ENCODE assay signal across 10 cellular contexts in genomic region chr3:30964612-30965011, GRCh38.
A peak's percentile ranks its signal among the peaks of the same experiment; 100 is the strongest.
DNase-seq lines count a peak whose midpoint lies in the region; ATAC-seq and TF ChIP-seq lines count a peak whose summit lies in the region.
"Had no signal": no experiment of that assay in that cellular context is flagged by ENCODE, and none has a peak within 500 bp of the region (broad histone marks: within the 10 kb centered on the region; RNA-seq: fewer than 3 reads in every experiment).

No MANE protein-coding gene starts in this region.

- dilution Hi-C loops in mammary epithelial cell (cut with HindIII; ENCODE audit: low sequenced_read_pairs): no loop called here

- no peaks in the 10 kb centered on the region for H3K9me3 ChIP-seq in mammary epithelial cell (replicated peaks; ENCODE audit: insufficient read depth, low read length)
- no peaks in the 10 kb centered on the region for H3K9me3 ChIP-seq in WERI-Rb-1 (ENCODE audit: severe bottlenecking)

- H3K27me3 ChIP-seq in mammary epithelial cell (ENCODE audit: insufficient read depth, low read length) (no peaks in the 10 kb centered on the region), WERI-Rb-1 (ENCODE audit: insufficient read depth, low read depth, severe bottlenecking) (no peaks in the 10 kb centered on the region)

- H3K4me2 ChIP-seq in mammary epithelial cell (ENCODE audit: insufficient read depth, low read depth, low read length): peak overlapping the region; percentile 28
- H3K4me2 ChIP-seq: smooth muscle cell had no signal

- peaks cover 10% of the 10 kb centered on the region for H3K4me1 ChIP-seq in mammary epithelial cell (ENCODE audit: insufficient read depth, low read length)

- H3K27ac ChIP-seq in mammary epithelial cell (ENCODE audit: insufficient read depth, low read depth, low read length) (no peak overlapping the region), WERI-Rb-1 (no peak overlapping the region)

- in situ Hi-C loops in mammary epithelial cell (cut with MboI; ENCODE audit: low sequenced_read_pairs in 2 of 2): no loop called here

- no TSS peak for BruUV-seq in mammary epithelial cell (replicated peaks; lab: Mats Ljungman, UMichigan)

- ATAC-seq in GM19025 (IDR thresholded peaks at IDR 0.05; ENCODE audit: low read depth, unreplicated experiment) (peak; percentile 89), GM21576 (IDR thresholded peaks at IDR 0.05; ENCODE audit: unreplicated experiment) (peak; percentile 87), HG03280 (IDR thresholded peaks at IDR 0.05; ENCODE audit: unreplicated experiment) (peak; percentile 97)
- ATAC-seq: HepG2 had no signal

- DNase-seq in mammary epithelial cell (peak; percentile 92), HK-2 (ENCODE audit: unreplicated experiment) (no peak), WERI-Rb-1 (no peak), GM19238 (ENCODE audit: insufficient read length, low spot score) (no peak)
- DNase-seq: NCI-H526 treated with DMSO at 0.1 percent for 48 hours had no signal

- TF ChIP-seq CTCF in mammary epithelial cell (conservative IDR thresholded peaks at IDR 0.05 in 1 of 2, IDR thresholded peaks at IDR 0.05 in 1 of 2; ENCODE audit: extremely low read depth in 1 of 2, insufficient read depth in 1 of 2, low read depth in 1 of 2, low read length in 2 of 2) (no peak), WERI-Rb-1 (IDR thresholded peaks at IDR 0.05; ENCODE audit: low read depth, low read length) (no peak)

- no peaks in the 10 kb centered on the region for H4K20me1 ChIP-seq in mammary epithelial cell (ENCODE audit: insufficient read depth, low read length)

- no peak overlapping the region for H2AFZ ChIP-seq in mammary epithelial cell (ENCODE audit: low read depth, low read length)

- no peaks in the 10 kb centered on the region for H3K79me2 ChIP-seq in mammary epithelial cell (ENCODE audit: insufficient read depth, low read length)

- no peaks in the 10 kb centered on the region for H3K36me3 ChIP-seq in mammary epithelial cell (ENCODE audit: insufficient read depth, low read length)
- no peaks in the 10 kb centered on the region for H3K36me3 ChIP-seq in WERI-Rb-1

- intact Hi-C loops in mammary epithelial cell (cut with micrococcal nuclease): no loop called here

- no peak overlapping the region for H3K9ac ChIP-seq in mammary epithelial cell (ENCODE audit: insufficient read depth, low read length)

- CTCF ChIA-PET in mammary epithelial cell (lab: Charles Lee; ENCODE audit: low non-redundant PET): no interaction called here

- H3K4me3 ChIP-seq in mammary epithelial cell (replicated peaks in 1 of 3; ENCODE audit: insufficient read depth in 1 of 3, low read depth in 2 of 3, low read length in 3 of 3): no peak overlapping the region
- H3K4me3 ChIP-seq in WERI-Rb-1 (ENCODE audit: low read depth, low read length): no peak overlapping the region
- H3K4me3 ChIP-seq: smooth muscle cell had no signal
